Comparison of ENCODE assay signal across 22 cellular contexts in the genomic region with DNA sequence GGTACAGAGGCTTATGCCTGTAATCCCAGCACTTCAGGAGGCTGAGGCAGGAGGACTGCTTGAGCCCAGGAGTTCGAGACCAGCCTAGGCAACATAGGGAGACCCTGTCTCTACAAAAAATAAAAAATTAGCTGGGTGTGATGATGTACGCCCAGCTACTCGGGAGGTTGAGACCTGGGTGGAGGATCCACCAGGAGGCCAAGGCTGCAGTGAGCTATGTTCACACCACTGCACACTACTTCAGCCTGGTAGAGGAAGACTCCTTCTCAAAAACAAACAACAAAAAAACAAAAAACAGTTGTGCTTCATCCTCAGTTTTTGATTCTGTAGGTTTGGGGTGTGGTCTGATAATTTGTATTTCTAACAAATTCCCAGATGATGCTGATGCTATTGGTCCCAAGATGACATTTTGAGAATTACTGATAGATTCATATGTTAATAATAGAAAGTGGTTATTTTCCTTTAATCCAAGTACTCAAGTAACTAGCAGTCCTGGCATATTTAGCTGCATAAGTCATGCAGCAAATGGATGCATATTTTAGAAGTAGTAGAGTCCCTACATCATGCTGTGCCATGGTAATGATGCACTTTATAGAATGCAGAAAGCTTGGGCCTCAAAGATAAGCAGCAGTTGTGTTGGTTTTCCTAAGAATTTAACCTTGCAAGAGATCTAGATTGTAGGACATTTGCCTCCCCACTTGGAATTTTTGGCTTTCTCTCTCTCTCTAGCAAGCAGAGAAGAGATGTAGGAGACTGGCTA.
A peak's percentile ranks its signal among the peaks of the same experiment; 100 is the strongest.
DNase-seq lines count a peak whose midpoint lies in the region; ATAC-seq, FAIRE-seq and TF ChIP-seq lines count a peak whose summit lies in the region.
"Had no signal": no experiment of that assay in that cellular context is flagged by ENCODE, and none has a peak within 500 bp of the region (broad histone marks: within the 10 kb centered on the region; RNA-seq: fewer than 3 reads in every experiment).

No MANE protein-coding gene starts in this region.

- CTCF ChIA-PET in GM12878 (lab: Yijun Ruan, JAX) = interaction anchor here (1.4 to 2.2 kb wide), 3 partner anchors 10 to 14 kb away, joined by 4 to 6 read pairs (median 6); no protein-coding TSS in a partner anchor

- TF ChIP-seq EP300 in GM12878 (IDR thresholded peaks at IDR 0.05; ENCODE audit: borderline replicate concordance in 1 of 2, control insufficient read depth in 1 of 2, low read depth in 2 of 2, low read length in 2 of 2) = no peak

- FAIRE-seq in GM12878 (lab: Jason Lieb, UNC) = no peak
- FAIRE-seq: D721Med, G401.6 had no signal

- TF ChIP-seq RAD21 in GM12878 (IDR thresholded peaks at IDR 0.05; ENCODE audit: insufficient read depth, low read depth, low read length) = no peak

- no peak overlapping the region for H3K9ac ChIP-seq in GM12878 (ENCODE audit: control insufficient read depth, insufficient read depth, low read length)
- H3K9ac ChIP-seq: BLaER1 had no signal

- H3K27ac ChIP-seq in GM12878 (ENCODE audit: control insufficient read depth, insufficient read depth) = no peak overlapping the region
- H3K27ac ChIP-seq: BLaER1, RWPE1 had no signal

- DNase-seq in activated naive CD8-positive, alpha-beta T cell treated with anti-CD3 and anti-CD28 coated beads, Interleukin-2, amount 50 U/mL, for 24 hours = no peak
- DNase-seq in activated naive CD8-positive, alpha-beta T cell treated with anti-CD3 and anti-CD28 coated beads for 36 hours = no peak
- DNase-seq in GM12878 (ENCODE audit: low read depth, low spot score) (no peak), hepatic stellate cell (ENCODE audit: low spot score) (peak; percentile 14), iPS-NIHi11 (ENCODE audit: low spot score) (no peak)
- DNase-seq: 8988T; CD8-positive, alpha-beta memory T cell; DMS79 treated with DMSO at 0.1 percent for 48 hours; KG1; NCI-H1417 treated with DMSO at 0.1 percent for 48 hours; NCI-H1930; NCI-H2171; NCI-H446 treated with DMSO at 0.1 percent for 48 hours; NK-92 treated with Interleukin-12 subunit alpha and Interleukin-12 subunit beta, amount 100 ng/mL, for 24 hours had no signal

- no peaks in the 10 kb centered on the region for H3K9me3 Mint-ChIP-seq in activated naive CD8-positive, alpha-beta T cell treated with anti-CD3 and anti-CD28 coated beads, Interleukin-2, amount 50 U/mL, for 24 hours
- no peaks in the 10 kb centered on the region for H3K9me3 Mint-ChIP-seq in activated naive CD8-positive, alpha-beta T cell treated with anti-CD3 and anti-CD28 coated beads for 36 hours
- H3K9me3 Mint-ChIP-seq in stimulated activated memory B cell treated with anti-CD40 and anti-IgM and Interleukin-4, amounts not matched to agents 10 μg/mL and 1 μg/mL and 100 μg/mL, for 72 hours = no peaks in the 10 kb centered on the region

- H3K27ac Mint-ChIP-seq in activated naive CD8-positive, alpha-beta T cell treated with anti-CD3 and anti-CD28 coated beads, Interleukin-2, amount 50 U/mL, for 24 hours = no peak overlapping the region
- H3K27ac Mint-ChIP-seq in activated naive CD8-positive, alpha-beta T cell treated with anti-CD3 and anti-CD28 coated beads for 36 hours = no peak overlapping the region
- no peak overlapping the region for H3K27ac Mint-ChIP-seq in stimulated activated memory B cell treated with anti-CD40 and anti-IgM and Interleukin-4, amounts not matched to agents 10 μg/mL and 1 μg/mL and 100 μg/mL, for 72 hours
- H3K27ac Mint-ChIP-seq: CD8-positive, alpha-beta memory T cell had no signal

- H3K27me3 ChIP-seq in GM12878 (replicated peaks in 1 of 2; ENCODE audit: control insufficient read depth in 2 of 2, insufficient read depth in 2 of 2, low read length in 1 of 2) = no peaks in the 10 kb centered on the region; a peak in 1 of 4 replicates
- H3K27me3 ChIP-seq: BLaER1 had no signal

- H4K20me1 ChIP-seq in GM12878 (ENCODE audit: control insufficient read depth, insufficient read depth) = no peaks in the 10 kb centered on the region
- H4K20me1 ChIP-seq: BLaER1 had no signal

- no peak overlapping the region for H3K4me2 ChIP-seq in GM12878 (ENCODE audit: control insufficient read depth, insufficient read depth)
- H3K4me2 ChIP-seq: BLaER1 had no signal

- peaks cover 8% of the 10 kb centered on the region for H3K27me3 Mint-ChIP-seq in activated naive CD8-positive, alpha-beta T cell treated with anti-CD3 and anti-CD28 coated beads, Interleukin-2, amount 50 U/mL, for 24 hours
- H3K27me3 Mint-ChIP-seq in activated naive CD8-positive, alpha-beta T cell treated with anti-CD3 and anti-CD28 coated beads for 36 hours = peaks cover 1% of the 10 kb centered on the region
- no peaks in the 10 kb centered on the region for H3K27me3 Mint-ChIP-seq in stimulated activated memory B cell treated with anti-CD40 and anti-IgM and Interleukin-4, amounts not matched to agents 10 μg/mL and 1 μg/mL and 100 μg/mL, for 72 hours

- RAD21 ChIA-PET in GM12878 (lab: Charles Lee; ENCODE audit: unreplicated experiment) = no interaction called here

- no peak overlapping the region for H3K4me3 ChIP-seq in GM12878
- H3K4me3 ChIP-seq: BLaER1 had no signal

- 67% methylated on average over 3 of the region's 3 CpGs for WGBS in GM12878 (ENCODE audit: insufficient coverage, insufficient replicate concordance, low lambda C conversion rate, missing lambda C conversion rate)

- no peaks in the 10 kb centered on the region for H3K4me1 ChIP-seq in GM12878 (ENCODE audit: control insufficient read depth, insufficient read depth, low read length)
- H3K4me1 ChIP-seq: BLaER1 had no signal

- POLR2A ChIA-PET in GM12878 (lab: Charles Lee) = interaction anchor here (0.6 kb wide), 1 partner anchor 388 kb away, joined by 3 read pairs; no protein-coding TSS in a partner anchor

- H2AFZ ChIP-seq in GM12878 (ENCODE audit: control insufficient read depth, low read depth, low read length) = no peak overlapping the region

- H3K4me1 Mint-ChIP-seq in activated naive CD8-positive, alpha-beta T cell treated with anti-CD3 and anti-CD28 coated beads, Interleukin-2, amount 50 U/mL, for 24 hours = no peaks in the 10 kb centered on the region
- no peaks in the 10 kb centered on the region for H3K4me1 Mint-ChIP-seq in activated naive CD8-positive, alpha-beta T cell treated with anti-CD3 and anti-CD28 coated beads for 36 hours
- H3K4me1 Mint-ChIP-seq in stimulated activated memory B cell treated with anti-CD40 and anti-IgM and Interleukin-4, amounts not matched to agents 10 μg/mL and 1 μg/mL and 100 μg/mL, for 72 hours = no peaks in the 10 kb centered on the region

- H3K9me3 ChIP-seq in GM12878 (replicated peaks; ENCODE audit: control insufficient read depth, insufficient read depth, low read length) = no peaks in the 10 kb centered on the region
- H3K9me3 ChIP-seq: BLaER1 had no signal

- BruUV-seq in GM12878 (replicated peaks; lab: Mats Ljungman, UMichigan) = no TSS peak

- no peak overlapping the region for H3K4me3 Mint-ChIP-seq in activated naive CD8-positive, alpha-beta T cell treated with anti-CD3 and anti-CD28 coated beads, Interleukin-2, amount 50 U/mL, for 24 hours
- no peak overlapping the region for H3K4me3 Mint-ChIP-seq in activated naive CD8-positive, alpha-beta T cell treated with anti-CD3 and anti-CD28 coated beads for 36 hours
- no peak overlapping the region for H3K4me3 Mint-ChIP-seq in stimulated activated memory B cell treated with anti-CD40 and anti-IgM and Interleukin-4, amounts not matched to agents 10 μg/mL and 1 μg/mL and 100 μg/mL, for 72 hours
- H3K4me3 Mint-ChIP-seq: CD8-positive, alpha-beta memory T cell had no signal

- no peak for TF ChIP-seq POLR2A in GM12878 (IDR thresholded peaks at IDR 0.05; ENCODE audit: low read depth, low read length)

- in situ Hi-C loops in GM12878 (cut with MboI) = no loop called here

- no peaks in the 10 kb centered on the region for H3K36me3 Mint-ChIP-seq in activated naive CD8-positive, alpha-beta T cell treated with anti-CD3 and anti-CD28 coated beads, Interleukin-2, amount 50 U/mL, for 24 hours (ENCODE audit: low read depth)
- H3K36me3 Mint-ChIP-seq in activated naive CD8-positive, alpha-beta T cell treated with anti-CD3 and anti-CD28 coated beads for 36 hours = peaks cover 2% of the 10 kb centered on the region
- H3K36me3 Mint-ChIP-seq in stimulated activated memory B cell treated with anti-CD40 and anti-IgM and Interleukin-4, amounts not matched to agents 10 μg/mL and 1 μg/mL and 100 μg/mL, for 72 hours = peaks cover 8% of the 10 kb centered on the region

- TF ChIP-seq CTCF in GM12878 (IDR thresholded peaks at IDR 0.05 in 2 of 3, conservative IDR thresholded peaks at IDR 0.05 in 1 of 3; ENCODE audit: control insufficient read depth in 2 of 3, extremely low read depth in 1 of 3, insufficient read depth in 1 of 3, low read depth in 3 of 3, low read length in 3 of 3) = no peak

- H3K79me2 ChIP-seq in GM12878 (ENCODE audit: control insufficient read depth, insufficient read depth, low read length) = no peaks in the 10 kb centered on the region

- intact Hi-C loops in GM12878 (cut with micrococcal nuclease; ENCODE audit: unreplicated experiment) = no loop called here

- H3K36me3 ChIP-seq in GM12878 (ENCODE audit: control insufficient read depth in 2 of 2, insufficient read depth in 2 of 2, low read length in 1 of 2) = no peaks in the 10 kb centered on the region

- peak; percentile 24 for ATAC-seq in activated naive CD8-positive, alpha-beta T cell treated with anti-CD3 and anti-CD28 coated beads, Interleukin-2, amount 50 U/mL, for 24 hours
- ATAC-seq in GM12878 (peak; percentile 27; the same call in 2 of the 3 replicates), HG02678 (IDR thresholded peaks at IDR 0.05; ENCODE audit: unreplicated experiment) (no peak), GM18870 (IDR thresholded peaks at IDR 0.05; ENCODE audit: unreplicated experiment) (no peak)
- peak; percentile 14 for ATAC-seq in stimulated activated memory B cell treated with anti-CD40 and anti-IgM and Interleukin-4, amounts not matched to agents 10 μg/mL and 1 μg/mL and 100 μg/mL, for 72 hours
- ATAC-seq: HCT116 had no signal

- SMC1A ChIA-PET in GM12878 (lab: Charles Lee; ENCODE audit: uncharacterized antibody, unreplicated experiment) = interaction anchor here (1.0 to 1.3 kb wide), 4 partner anchors 10 to 80 kb away, joined by 3 to 5 read pairs (median 4); no protein-coding TSS in a partner anchor

TF ChIP-seq in GM12878, 131 proteins besides CTCF, POLR2A, EP300 and RAD21 (continues in another document):
- TF ChIP-seq MAX (IDR thresholded peaks at IDR 0.05; ENCODE audit: low read depth, low read length) = no peak
- no peak for TF ChIP-seq HCFC1 (IDR thresholded peaks at IDR 0.05; ENCODE audit: low read length)
- no peak for TF ChIP-seq NR2C1 (IDR thresholded peaks at IDR 0.05)
- no peak for TF ChIP-seq RFX5 (IDR thresholded peaks at IDR 0.05; ENCODE audit: low read depth, low read length)
- no peak for TF ChIP-seq RUNX3 (IDR thresholded peaks at IDR 0.05; ENCODE audit: low read length)

Comparison
In these comparisons a context has a peak if more than half of its experiments do, and no peak if none do; other contexts are left out.
1. ATAC-seq: peak in activated naive CD8-positive, alpha-beta T cell treated with anti-CD3 and anti-CD28 coated beads, Interleukin-2, amount 50 U/mL, for 24 hours (single experiment), GM12878 (single experiment) and stimulated activated memory B cell treated with anti-CD40 and anti-IgM and Interleukin-4, amounts not matched to agents 10 μg/mL and 1 μg/mL and 100 μg/mL, for 72 hours (single experiment); none in HG02678 (single experiment) and GM18870 (single experiment).